In the genomic region with DNA sequence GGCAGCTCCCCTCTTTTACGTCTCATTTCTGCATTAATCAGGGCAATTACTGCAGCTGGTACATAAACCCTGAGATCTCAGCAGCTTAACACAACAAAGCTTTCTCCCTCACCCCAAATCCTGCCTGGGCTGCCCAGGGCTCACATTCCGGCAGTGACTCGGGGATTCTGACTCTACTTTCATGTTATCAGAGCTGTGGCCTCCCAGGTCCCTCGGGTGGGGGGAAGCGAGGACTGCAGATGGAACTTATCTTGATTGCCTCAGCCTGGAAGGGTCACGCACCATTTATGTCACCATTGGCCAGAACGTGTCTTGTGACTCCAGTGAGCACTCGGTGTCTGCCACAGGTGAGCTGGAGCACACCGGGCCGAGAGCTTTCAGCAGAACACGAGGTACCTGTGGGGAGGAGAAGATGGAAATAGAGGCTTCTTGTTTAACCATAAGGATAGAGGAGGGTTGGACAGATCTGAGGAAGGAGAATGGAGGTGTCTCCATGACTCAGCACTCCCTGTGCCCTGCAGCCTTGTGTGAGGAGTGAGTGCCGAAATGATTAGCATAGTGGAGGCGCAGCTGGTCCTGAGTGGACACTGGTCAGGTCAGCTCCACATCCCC, we compare ENCODE assay signal across 1 cellular context.
TF ChIP-seq lines count a peak whose summit lies in the region.

No MANE protein-coding gene starts in this region.

TF ChIP-seq in K562, 482 proteins besides CTCF, POLR2A, EP300 and RAD21 (continued from another document):
- TF ChIP-seq, protein P1, sequence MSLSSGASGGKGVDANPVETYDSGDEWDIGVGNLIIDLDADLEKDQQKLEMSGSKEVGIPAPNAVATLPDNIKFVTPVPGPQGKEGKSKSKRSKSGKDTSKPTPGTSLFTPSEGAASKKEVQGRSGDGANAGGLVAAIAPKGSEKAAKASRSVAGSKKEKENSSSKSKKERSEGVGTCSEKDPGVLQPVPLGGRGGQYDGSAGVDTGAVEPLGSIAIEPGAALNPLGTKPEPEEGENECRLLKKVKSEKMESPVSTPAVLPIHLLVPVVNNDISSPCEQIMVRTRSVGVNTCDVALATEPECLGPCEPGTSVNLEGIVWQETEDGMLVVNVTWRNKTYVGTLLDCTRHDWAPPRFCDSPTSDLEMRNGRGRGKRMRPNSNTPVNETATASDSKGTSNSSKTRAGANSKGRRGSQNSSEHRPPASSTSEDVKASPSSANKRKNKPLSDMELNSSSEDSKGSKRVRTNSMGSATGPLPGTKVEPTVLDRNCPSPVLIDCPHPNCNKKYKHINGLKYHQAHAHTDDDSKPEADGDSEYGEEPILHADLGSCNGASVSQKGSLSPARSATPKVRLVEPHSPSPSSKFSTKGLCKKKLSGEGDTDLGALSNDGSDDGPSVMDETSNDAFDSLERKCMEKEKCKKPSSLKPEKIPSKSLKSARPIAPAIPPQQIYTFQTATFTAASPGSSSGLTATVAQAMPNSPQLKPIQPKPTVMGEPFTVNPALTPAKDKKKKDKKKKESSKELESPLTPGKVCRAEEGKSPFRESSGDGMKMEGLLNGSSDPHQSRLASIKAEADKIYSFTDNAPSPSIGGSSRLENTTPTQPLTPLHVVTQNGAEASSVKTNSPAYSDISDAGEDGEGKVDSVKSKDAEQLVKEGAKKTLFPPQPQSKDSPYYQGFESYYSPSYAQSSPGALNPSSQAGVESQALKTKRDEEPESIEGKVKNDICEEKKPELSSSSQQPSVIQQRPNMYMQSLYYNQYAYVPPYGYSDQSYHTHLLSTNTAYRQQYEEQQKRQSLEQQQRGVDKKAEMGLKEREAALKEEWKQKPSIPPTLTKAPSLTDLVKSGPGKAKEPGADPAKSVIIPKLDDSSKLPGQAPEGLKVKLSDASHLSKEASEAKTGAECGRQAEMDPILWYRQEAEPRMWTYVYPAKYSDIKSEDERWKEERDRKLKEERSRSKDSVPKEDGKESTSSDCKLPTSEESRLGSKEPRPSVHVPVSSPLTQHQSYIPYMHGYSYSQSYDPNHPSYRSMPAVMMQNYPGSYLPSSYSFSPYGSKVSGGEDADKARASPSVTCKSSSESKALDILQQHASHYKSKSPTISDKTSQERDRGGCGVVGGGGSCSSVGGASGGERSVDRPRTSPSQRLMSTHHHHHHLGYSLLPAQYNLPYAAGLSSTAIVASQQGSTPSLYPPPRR (CRISPR knock-in tag; IDR thresholded peaks at IDR 0.05; ENCODE audit: borderline replicate concordance), result no peak
- TF ChIP-seq ZEB2 (IDR thresholded peaks at IDR 0.05), result peak; percentile 90
- TF ChIP-seq CHD2 (IDR thresholded peaks at IDR 0.05; ENCODE audit: low read depth, low read length), result no peak
- TF ChIP-seq NR2C2 (CRISPR knock-in tag; IDR thresholded peaks at IDR 0.05), result no peak
- peak; percentile 87 for TF ChIP-seq NR2C2 (tag; IDR thresholded peaks at IDR 0.05)
- TF ChIP-seq FOXJ2 (tag; IDR thresholded peaks at IDR 0.05), result no peak
- no peak for TF ChIP-seq TGIF2 (CRISPR knock-in tag; IDR thresholded peaks at IDR 0.05)
- peak; percentile 55; the same call in 1 of the 2 replicates for TF ChIP-seq USF1 (CRISPR knock-in tag; IDR thresholded peaks at IDR 0.05)
- no peak for TF ChIP-seq ZFP30 (CRISPR knock-in tag; IDR thresholded peaks at IDR 0.05; ENCODE audit: borderline replicate concordance)
- TF ChIP-seq, protein P2, sequence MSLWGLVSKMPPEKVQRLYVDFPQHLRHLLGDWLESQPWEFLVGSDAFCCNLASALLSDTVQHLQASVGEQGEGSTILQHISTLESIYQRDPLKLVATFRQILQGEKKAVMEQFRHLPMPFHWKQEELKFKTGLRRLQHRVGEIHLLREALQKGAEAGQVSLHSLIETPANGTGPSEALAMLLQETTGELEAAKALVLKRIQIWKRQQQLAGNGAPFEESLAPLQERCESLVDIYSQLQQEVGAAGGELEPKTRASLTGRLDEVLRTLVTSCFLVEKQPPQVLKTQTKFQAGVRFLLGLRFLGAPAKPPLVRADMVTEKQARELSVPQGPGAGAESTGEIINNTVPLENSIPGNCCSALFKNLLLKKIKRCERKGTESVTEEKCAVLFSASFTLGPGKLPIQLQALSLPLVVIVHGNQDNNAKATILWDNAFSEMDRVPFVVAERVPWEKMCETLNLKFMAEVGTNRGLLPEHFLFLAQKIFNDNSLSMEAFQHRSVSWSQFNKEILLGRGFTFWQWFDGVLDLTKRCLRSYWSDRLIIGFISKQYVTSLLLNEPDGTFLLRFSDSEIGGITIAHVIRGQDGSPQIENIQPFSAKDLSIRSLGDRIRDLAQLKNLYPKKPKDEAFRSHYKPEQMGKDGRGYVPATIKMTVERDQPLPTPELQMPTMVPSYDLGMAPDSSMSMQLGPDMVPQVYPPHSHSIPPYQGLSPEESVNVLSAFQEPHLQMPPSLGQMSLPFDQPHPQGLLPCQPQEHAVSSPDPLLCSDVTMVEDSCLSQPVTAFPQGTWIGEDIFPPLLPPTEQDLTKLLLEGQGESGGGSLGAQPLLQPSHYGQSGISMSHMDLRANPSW (CRISPR knock-in tag; IDR thresholded peaks at IDR 0.05), result 0 out of 2 replicates have a peak, but pooled peaks have one; percentile 50
- TF ChIP-seq VEZF1 (CRISPR knock-in tag; IDR thresholded peaks at IDR 0.05), result peak; percentile 63; the same call in 1 of the 2 replicates
- TF ChIP-seq EHMT2 (IDR thresholded peaks at IDR 0.05), result peak; percentile 65; the same call in 1 of the 2 replicates
- peak; percentile 90 for TF ChIP-seq DPF2 (IDR thresholded peaks at IDR 0.05)
- TF ChIP-seq HMG20A (CRISPR knock-in tag; conservative IDR thresholded peaks at IDR 0.05), result no peak
- TF ChIP-seq MAFF (IDR thresholded peaks at IDR 0.05; ENCODE audit: low read length), result peak; percentile 84; the same call in 1 of the 2 replicates
- TF ChIP-seq, protein P3, sequence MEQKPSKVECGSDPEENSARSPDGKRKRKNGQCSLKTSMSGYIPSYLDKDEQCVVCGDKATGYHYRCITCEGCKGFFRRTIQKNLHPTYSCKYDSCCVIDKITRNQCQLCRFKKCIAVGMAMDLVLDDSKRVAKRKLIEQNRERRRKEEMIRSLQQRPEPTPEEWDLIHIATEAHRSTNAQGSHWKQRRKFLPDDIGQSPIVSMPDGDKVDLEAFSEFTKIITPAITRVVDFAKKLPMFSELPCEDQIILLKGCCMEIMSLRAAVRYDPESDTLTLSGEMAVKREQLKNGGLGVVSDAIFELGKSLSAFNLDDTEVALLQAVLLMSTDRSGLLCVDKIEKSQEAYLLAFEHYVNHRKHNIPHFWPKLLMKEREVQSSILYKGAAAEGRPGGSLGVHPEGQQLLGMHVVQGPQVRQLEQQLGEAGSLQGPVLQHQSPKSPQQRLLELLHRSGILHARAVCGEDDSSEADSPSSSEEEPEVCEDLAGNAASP (IDR thresholded peaks at IDR 0.05), result no peak
- peak; percentile 81 for TF ChIP-seq MAFK (IDR thresholded peaks at IDR 0.05; ENCODE audit: low read length)
- no peak for TF ChIP-seq ZNF431 (CRISPR knock-in tag; IDR thresholded peaks at IDR 0.05)
- TF ChIP-seq MTA3 (IDR thresholded peaks at IDR 0.05; ENCODE audit: borderline replicate concordance), result peak; percentile 75; the same call in 1 of the 2 replicates
- TF ChIP-seq ZNF696 (CRISPR knock-in tag; conservative IDR thresholded peaks at IDR 0.05), result no peak
- peak; percentile 68 for TF ChIP-seq TAL1 (IDR thresholded peaks at IDR 0.05)
- peak; percentile 88 for TF ChIP-seq LEF1 (IDR thresholded peaks at IDR 0.05)
- TF ChIP-seq, protein P4, sequence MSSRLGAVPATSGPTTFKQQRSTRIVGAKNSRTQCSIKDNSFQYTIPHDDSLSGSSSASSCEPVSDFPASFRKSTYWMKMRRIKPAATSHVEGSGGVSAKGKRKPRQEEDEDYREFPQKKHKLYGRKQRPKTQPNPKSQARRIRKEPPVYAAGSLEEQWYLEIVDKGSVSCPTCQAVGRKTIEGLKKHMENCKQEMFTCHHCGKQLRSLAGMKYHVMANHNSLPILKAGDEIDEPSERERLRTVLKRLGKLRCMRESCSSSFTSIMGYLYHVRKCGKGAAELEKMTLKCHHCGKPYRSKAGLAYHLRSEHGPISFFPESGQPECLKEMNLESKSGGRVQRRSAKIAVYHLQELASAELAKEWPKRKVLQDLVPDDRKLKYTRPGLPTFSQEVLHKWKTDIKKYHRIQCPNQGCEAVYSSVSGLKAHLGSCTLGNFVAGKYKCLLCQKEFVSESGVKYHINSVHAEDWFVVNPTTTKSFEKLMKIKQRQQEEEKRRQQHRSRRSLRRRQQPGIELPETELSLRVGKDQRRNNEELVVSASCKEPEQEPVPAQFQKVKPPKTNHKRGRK (tag; IDR thresholded peaks at IDR 0.05), result no peak
- peak; percentile 52 for TF ChIP-seq NFYB (IDR thresholded peaks at IDR 0.05; ENCODE audit: extremely low read depth, insufficient read length)
- TF ChIP-seq, protein P5, sequence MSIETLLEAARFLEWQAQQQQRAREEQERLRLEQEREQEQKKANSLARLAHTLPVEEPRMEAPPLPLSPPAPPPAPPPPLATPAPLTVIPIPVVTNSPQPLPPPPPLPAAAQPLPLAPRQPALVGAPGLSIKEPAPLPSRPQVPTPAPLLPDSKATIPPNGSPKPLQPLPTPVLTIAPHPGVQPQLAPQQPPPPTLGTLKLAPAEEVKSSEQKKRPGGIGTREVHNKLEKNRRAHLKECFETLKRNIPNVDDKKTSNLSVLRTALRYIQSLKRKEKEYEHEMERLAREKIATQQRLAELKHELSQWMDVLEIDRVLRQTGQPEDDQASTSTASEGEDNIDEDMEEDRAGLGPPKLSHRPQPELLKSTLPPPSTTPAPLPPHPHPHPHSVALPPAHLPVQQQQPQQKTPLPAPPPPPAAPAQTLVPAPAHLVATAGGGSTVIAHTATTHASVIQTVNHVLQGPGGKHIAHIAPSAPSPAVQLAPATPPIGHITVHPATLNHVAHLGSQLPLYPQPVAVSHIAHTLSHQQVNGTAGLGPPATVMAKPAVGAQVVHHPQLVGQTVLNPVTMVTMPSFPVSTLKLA (conservative IDR thresholded peaks at IDR 0.05), result peak in 1 of 2 experiments; percentile 49; a peak in 2 of 4 replicates
- TF ChIP-seq SAP30 (IDR thresholded peaks at IDR 0.05; ENCODE audit: borderline replicate concordance, insufficient read depth, low read depth, low read length, poor library complexity, severe bottlenecking), result no peak
- peak; percentile 68; the same call in 1 of the 2 replicates for TF ChIP-seq ZNF263 (CRISPR knock-in tag; IDR thresholded peaks at IDR 0.05; ENCODE audit: borderline replicate concordance)
- TF ChIP-seq ARID1B (IDR thresholded peaks at IDR 0.05), result peak; percentile 84
- peak; percentile 59; the same call in 1 of the 2 replicates for TF ChIP-seq SOX6 (IDR thresholded peaks at IDR 0.05)
